Comparison of ENCODE assay signal across 8 cellular contexts in genomic region chr2:55617160-55618024, GRCh38. TPM values are rescaled to one million over a fixed set of nuclear protein-coding genes. Genes with fewer than 3 reads are reported as not detected.
DNase-seq lines count a peak whose midpoint lies in the region; ATAC-seq and TF ChIP-seq lines count a peak whose summit lies in the region.

TSS of gene PPP4R3B (minus strand) at chr2:55617622. CDS start at chr2:55617285, 337 bp downstream.

- POLR2A ChIA-PET in RWPE1 (lab: Yijun Ruan, JAX; ENCODE audit: low non-redundant PET) = no interaction called here

- H3K4me3 Mint-ChIP-seq in activated T-helper 2 cell treated with anti-CD3 and anti-CD28 coated beads, Interferon-gamma antibody, Interleukin-2, Interleukin-4, amounts not matched to agents 10 μg/mL and 5 μg/mL and 100 μg/mL, durations not matched to agents 14 hours and 24 hours and 36 hours (ENCODE audit: low read depth) = no peak within 1 kb of the TSS
- H3K4me3 Mint-ChIP-seq in nephron = no peak within 1 kb of the TSS
- no peak within 1 kb of the TSS for H3K4me3 Mint-ChIP-seq in stimulated activated naive CD8-positive, alpha-beta T cell treated with anti-CD3 and anti-CD28 coated beads, Interleukin-15, amount 100 ng/mL, for 72 hours

- CTCF ChIA-PET in RWPE1 (lab: Yijun Ruan, JAX) = interaction anchor here (0.7 to 0.8 kb wide), 2 partner anchors 49 to 335 kb away, joined by 3 to 4 read pairs; no protein-coding TSS in a partner anchor

- peak; percentile 99 for DNase-seq in ELR (ENCODE audit: low read depth)
- DNase-seq in H4 (ENCODE audit: low spot score) = peak; percentile 99
- DNase-seq in LNCaP clone FGC (ENCODE audit: low read depth) = peak; percentile 92
- DNase-seq in RWPE1 (ENCODE audit: low spot score) = peak; percentile 96
- peak; percentile 99 for DNase-seq in activated T-helper 2 cell treated with anti-CD3 and anti-CD28 coated beads, Interferon-gamma antibody, Interleukin-2, Interleukin-4, amounts not matched to agents 10 μg/mL and 5 μg/mL and 100 μg/mL, durations not matched to agents 14 hours and 24 hours and 36 hours (ENCODE audit: low spot score)
- peak; percentile 99 for DNase-seq in fibroblast of the aortic adventitia (ENCODE audit: low read depth)
- DNase-seq in stimulated activated naive CD8-positive, alpha-beta T cell treated with anti-CD3 and anti-CD28 coated beads, Interleukin-15, amount 100 ng/mL, for 72 hours = peak; percentile 99 to 100

- H3K27ac ChIP-seq in RWPE1 = peak within 1 kb of the TSS; percentile 90

- TF ChIP-seq CTCF in LNCaP clone FGC (IDR thresholded peaks at IDR 0.05; ENCODE audit: control insufficient read depth, extremely low read depth, insufficient read depth) = 0 out of 2 replicates have a peak, but pooled peaks have one; percentile 3
- peak; percentile 15; the same call in 1 of the 2 replicates for TF ChIP-seq CTCF in RWPE1 (conservative IDR thresholded peaks at IDR 0.05; ENCODE audit: low read depth)
- peak; percentile 49 for TF ChIP-seq CTCF in fibroblast of the aortic adventitia (IDR thresholded peaks at IDR 0.05; ENCODE audit: insufficient read depth, low read length)
- TF ChIP-seq CTCF in nephron (IDR thresholded peaks at IDR 0.05; ENCODE audit: unreplicated experiment in 3 of 3) = peak; percentile 53 to 56 (median 55)

- no peaks in the 10 kb centered on the region for H3K9me3 Mint-ChIP-seq in activated T-helper 2 cell treated with anti-CD3 and anti-CD28 coated beads, Interferon-gamma antibody, Interleukin-2, Interleukin-4, amounts not matched to agents 10 μg/mL and 5 μg/mL and 100 μg/mL, durations not matched to agents 14 hours and 24 hours and 36 hours
- no peaks in the 10 kb centered on the region for H3K9me3 Mint-ChIP-seq in nephron
- H3K9me3 Mint-ChIP-seq in stimulated activated naive CD8-positive, alpha-beta T cell treated with anti-CD3 and anti-CD28 coated beads, Interleukin-15, amount 100 ng/mL, for 72 hours = no peaks in the 10 kb centered on the region

- peaks cover 25% of the 10 kb centered on the region for H3K4me1 Mint-ChIP-seq in activated T-helper 2 cell treated with anti-CD3 and anti-CD28 coated beads, Interferon-gamma antibody, Interleukin-2, Interleukin-4, amounts not matched to agents 10 μg/mL and 5 μg/mL and 100 μg/mL, durations not matched to agents 14 hours and 24 hours and 36 hours (ENCODE audit: low read depth)
- H3K4me1 Mint-ChIP-seq in nephron = peaks cover 20% of the 10 kb centered on the region
- peaks cover 16% of the 10 kb centered on the region for H3K4me1 Mint-ChIP-seq in stimulated activated naive CD8-positive, alpha-beta T cell treated with anti-CD3 and anti-CD28 coated beads, Interleukin-15, amount 100 ng/mL, for 72 hours

- H3K36me3 Mint-ChIP-seq in activated T-helper 2 cell treated with anti-CD3 and anti-CD28 coated beads, Interferon-gamma antibody, Interleukin-2, Interleukin-4, amounts not matched to agents 10 μg/mL and 5 μg/mL and 100 μg/mL, durations not matched to agents 14 hours and 24 hours and 36 hours (ENCODE audit: low read depth) = peaks cover 44% of the 10 kb centered on the region
- peaks cover 24% of the 10 kb centered on the region for H3K36me3 Mint-ChIP-seq in nephron (ENCODE audit: low read depth)

- no peak within 1 kb of the TSS for H3K27ac Mint-ChIP-seq in activated T-helper 2 cell treated with anti-CD3 and anti-CD28 coated beads, Interferon-gamma antibody, Interleukin-2, Interleukin-4, amounts not matched to agents 10 μg/mL and 5 μg/mL and 100 μg/mL, durations not matched to agents 14 hours and 24 hours and 36 hours
- no peak within 1 kb of the TSS for H3K27ac Mint-ChIP-seq in nephron
- H3K27ac Mint-ChIP-seq in stimulated activated naive CD8-positive, alpha-beta T cell treated with anti-CD3 and anti-CD28 coated beads, Interleukin-15, amount 100 ng/mL, for 72 hours = no peak within 1 kb of the TSS

- peak; percentile 94 for ATAC-seq in stimulated activated naive CD8-positive, alpha-beta T cell treated with anti-CD3 and anti-CD28 coated beads, Interleukin-15, amount 100 ng/mL, for 72 hours

- H3K4me3 ChIP-seq in LNCaP clone FGC (ENCODE audit: low read depth, low read length) = peak within 1 kb of the TSS; percentile 93
- H3K4me3 ChIP-seq in fibroblast of the aortic adventitia (ENCODE audit: low read depth, low read length) = peak within 1 kb of the TSS; percentile 99

- intact Hi-C loops in activated T-helper 2 cell treated with anti-CD3 and anti-CD28 coated beads, Interferon-gamma antibody, Interleukin-2, Interleukin-4, amounts not matched to agents 10 μg/mL and 5 μg/mL and 100 μg/mL, durations not matched to agents 14 hours and 24 hours and 36 hours (cut with micrococcal nuclease) = loop anchor here (1.0 to 10.0 kb wide), 11 partner anchors 27 to 1833 kb away; partner anchors contain the start of genes ASB3, CFAP36, CLHC1 and ERLEC1

- no peaks in the 10 kb centered on the region for H3K27me3 Mint-ChIP-seq in activated T-helper 2 cell treated with anti-CD3 and anti-CD28 coated beads, Interferon-gamma antibody, Interleukin-2, Interleukin-4, amounts not matched to agents 10 μg/mL and 5 μg/mL and 100 μg/mL, durations not matched to agents 14 hours and 24 hours and 36 hours (ENCODE audit: low read depth)
- no peaks in the 10 kb centered on the region for H3K27me3 Mint-ChIP-seq in nephron (ENCODE audit: low read depth)
- H3K27me3 Mint-ChIP-seq in stimulated activated naive CD8-positive, alpha-beta T cell treated with anti-CD3 and anti-CD28 coated beads, Interleukin-15, amount 100 ng/mL, for 72 hours = no peaks in the 10 kb centered on the region

RNA-seq across cellular contexts. Expression of gene PPP4R3B, which starts in this region (rescaled TPM):
- total RNA-seq in H4 (2014; rRNA removed; shearing (Covaris generic)) = 19.4 and 26.8 TPM in 2 replicates
- total RNA-seq in activated T-helper 2 cell treated with anti-CD3 and anti-CD28 coated beads, Interferon-gamma antibody, Interleukin-2, Interleukin-4, amounts not matched to agents 10 μg/mL and 5 μg/mL and 100 μg/mL, durations not matched to agents 14 hours and 24 hours and 36 hours = 69.7 and 69.9 TPM in 2 replicates
- total RNA-seq in fibroblast of the aortic adventitia (ENCODE audit: low replicate concordance) = 57.1 and 74.9 TPM in 2 replicates

Comparison
In these comparisons a context has a peak if more than half of its experiments do, and no peak if none do; other contexts are left out.
1. Peak in every context shown above with its lines: DNase-seq, ATAC-seq, H3K4me3 ChIP-seq and H3K27ac ChIP-seq.
2. CTCF ChIP-seq: peak in every context shown above with its lines; median percentile 55 in nephron; 49 in fibroblast of the aortic adventitia; 15 in RWPE1; 3 in LNCaP clone FGC.